ENCODE assay signal across 34 cellular contexts in the genomic region with DNA sequence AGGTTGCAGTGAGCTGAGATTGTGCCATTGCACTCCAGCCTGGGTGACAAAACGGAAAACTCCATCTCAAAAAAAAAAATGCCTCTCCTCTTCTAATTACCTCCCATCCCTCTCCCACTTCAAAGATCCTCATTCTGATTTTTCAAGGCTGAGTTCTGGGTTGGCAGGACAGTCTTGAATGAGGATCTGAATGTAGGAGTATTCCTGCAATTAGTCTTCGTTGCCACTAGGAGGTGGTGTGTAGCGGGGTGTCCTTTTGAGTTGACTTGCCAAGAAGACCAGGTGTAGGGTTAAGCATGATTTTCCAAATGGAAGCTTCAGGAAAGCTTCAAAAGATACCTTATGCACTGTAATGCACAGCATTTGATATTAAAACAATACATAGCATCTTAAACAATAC.
DNase-seq lines count a peak whose midpoint lies in the region; ATAC-seq and TF ChIP-seq lines count a peak whose summit lies in the region.
"Had no signal": no experiment of that assay in that cellular context is flagged by ENCODE, and none has a peak within 500 bp of the region (broad histone marks: within the 10 kb centered on the region; RNA-seq: fewer than 3 reads in every experiment).

No MANE protein-coding gene starts in this region.

- DNase-seq in endothelial cell (ENCODE audit: low spot score) = no peak
- DNase-seq in upper lobe of right lung = no peak
- DNase-seq in DMS153 treated with DMSO at 0.1 percent for 48 hours (lab: John Stamatoyannopoulos, UW; ENCODE audit: unreplicated experiment) = no peak
- no peak for DNase-seq in NCI-H1436 treated with DMSO at 0.1 percent for 48 hours (lab: John Stamatoyannopoulos, UW)
- DNase-seq: activated CD4-positive, alpha-beta T cell treated with anti-CD3 and anti-CD28 coated beads, Interleukin-2, amount 10 ng/mL, durations not matched to agents 24 days and 14 days; activated CD8-positive, alpha-beta memory T cell treated with anti-CD3 and anti-CD28 coated beads for 24 hours; AML-193; amygdala; brain microvascular endothelial cell; CD4-positive, alpha-beta memory T cell; EL; GM23248; KG1; left ventricle myocardium superior; mesendoderm; NCI-H1417 treated with DMSO at 0.1 percent for 48 hours; NCI-H2081 treated with DMSO at 0.1 percent for 48 hours; NCI-H345; NCI-H748 treated with DMSO at 0.1 percent for 48 hours; occipital lobe; psoas muscle; stimulated activated CD8-positive, alpha-beta memory T cell treated with anti-CD3 and anti-CD28 coated beads, Interleukin-4, amount 100 ng/mL, for 48 hours; T1000; uterus had no signal

- H3K9me3 Mint-ChIP-seq in endothelial cell (ENCODE audit: unreplicated experiment) = peaks cover 4% of the 10 kb centered on the region

- no peaks in the 10 kb centered on the region for H3K79me2 ChIP-seq in OCI-LY1 (ENCODE audit: insufficient read depth, low read length)

- H3K27me3 ChIP-seq in OCI-LY1 (ENCODE audit: insufficient read depth, low read length) (no peaks in the 10 kb centered on the region), upper lobe of right lung (no peaks in the 10 kb centered on the region)
- H3K27me3 ChIP-seq: brain microvascular endothelial cell, uterus had no signal

- no peaks in the 10 kb centered on the region for H3K36me3 Mint-ChIP-seq in endothelial cell (ENCODE audit: low read depth, unreplicated experiment)

- H3K27ac Mint-ChIP-seq in endothelial cell (ENCODE audit: unreplicated experiment) = no peak overlapping the region
- H3K27ac Mint-ChIP-seq: activated CD4-positive, alpha-beta T cell treated with anti-CD3 and anti-CD28 coated beads, Interleukin-2, amount 10 ng/mL, durations not matched to agents 24 days and 14 days; activated naive CD4-positive, alpha-beta T cell treated with anti-CD3 and anti-CD28 coated beads, Interleukin-2, amount 50 U/mL, for 72 hours; CD4-positive, alpha-beta memory T cell; stimulated activated naive CD8-positive, alpha-beta T cell treated with anti-CD3 and anti-CD28 coated beads, Interleukin-15, Interleukin-2, amounts not matched to agents 100 ng/mL and 50 ng/mL, for 24 hours had no signal

- no peaks in the 10 kb centered on the region for H3K27me3 Mint-ChIP-seq in endothelial cell (ENCODE audit: unreplicated experiment)
- H3K27me3 Mint-ChIP-seq: activated CD4-positive, alpha-beta T cell treated with anti-CD3 and anti-CD28 coated beads, Interleukin-2, amount 10 ng/mL, durations not matched to agents 24 days and 14 days; CD4-positive, alpha-beta memory T cell; stimulated activated naive CD8-positive, alpha-beta T cell treated with anti-CD3 and anti-CD28 coated beads, Interleukin-15, Interleukin-2, amounts not matched to agents 100 ng/mL and 50 ng/mL, for 24 hours had no signal

- H3K4me1 ChIP-seq in OCI-LY1 (ENCODE audit: insufficient read depth, low read length, severe bottlenecking) (no peaks in the 10 kb centered on the region), upper lobe of right lung (no peaks in the 10 kb centered on the region)
- H3K4me1 ChIP-seq: psoas muscle, uterus had no signal

- no peak overlapping the region for H3K4me2 ChIP-seq in OCI-LY1 (ENCODE audit: low read length)

- H3K9ac ChIP-seq in OCI-LY1 (ENCODE audit: low read length) = no peak overlapping the region
- H3K9ac ChIP-seq: GM23248 had no signal

- no peak overlapping the region for H3K4me3 ChIP-seq in OCI-LY1 (ENCODE audit: low read depth, low read length, poor library complexity, severe bottlenecking)
- H3K4me3 ChIP-seq in upper lobe of right lung = no peak overlapping the region
- H3K4me3 ChIP-seq: GM23248, psoas muscle, thoracic aorta, uterus had no signal

- H3K9me2 ChIP-seq in OCI-LY1 (ENCODE audit: low read depth, low read length) = no peaks in the 10 kb centered on the region

- H3K27ac ChIP-seq in 22Rv1 = no peak overlapping the region
- H3K27ac ChIP-seq in OCI-LY1 (ENCODE audit: low read depth, low read length, poor library complexity, severe bottlenecking) = no peak overlapping the region
- H3K27ac ChIP-seq in upper lobe of right lung = no peak overlapping the region
- H3K27ac ChIP-seq: brain microvascular endothelial cell, GM23248, HL-60, psoas muscle, thoracic aorta, uterus, VCaP had no signal

- no peaks in the 10 kb centered on the region for H3K9me3 ChIP-seq in OCI-LY1 (ENCODE audit: low read length)
- no peaks in the 10 kb centered on the region for H3K9me3 ChIP-seq in upper lobe of right lung
- H3K9me3 ChIP-seq: psoas muscle, uterus had no signal

- no peaks in the 10 kb centered on the region for H3K4me1 Mint-ChIP-seq in endothelial cell (ENCODE audit: unreplicated experiment)
- H3K4me1 Mint-ChIP-seq: activated CD4-positive, alpha-beta T cell treated with anti-CD3 and anti-CD28 coated beads, Interleukin-2, amount 10 ng/mL, durations not matched to agents 24 days and 14 days; CD4-positive, alpha-beta memory T cell had no signal

- H3K36me3 ChIP-seq in OCI-LY1 (ENCODE audit: insufficient read depth, low read length) (no peaks in the 10 kb centered on the region), upper lobe of right lung (no peaks in the 10 kb centered on the region)
- H3K36me3 ChIP-seq: brain microvascular endothelial cell, thoracic aorta, uterus had no signal

- no peaks in the 10 kb centered on the region for H3F3A ChIP-seq in OCI-LY1 (ENCODE audit: insufficient read depth, low read length)

- TF ChIP-seq CTCF in 22Rv1 (IDR thresholded peaks at IDR 0.05) = peak; percentile 31; the same call in 1 of the 2 replicates
- peak; percentile 47 for TF ChIP-seq CTCF in GM12873 (IDR thresholded peaks at IDR 0.05; ENCODE audit: insufficient read depth, low read depth, low read length, missing control alignments)
- TF ChIP-seq CTCF in OCI-LY1 (IDR thresholded peaks at IDR 0.05; ENCODE audit: low read length) = peak; percentile 24; the same call in 1 of the 2 replicates
- TF ChIP-seq CTCF in endothelial cell (IDR thresholded peaks at IDR 0.05; ENCODE audit: unreplicated experiment) = peak; percentile 63
- no peak for TF ChIP-seq CTCF in upper lobe of right lung (IDR thresholded peaks at IDR 0.05)

- intact Hi-C loops in upper lobe of right lung (cut with DNase I) = no loop called here

- no peak overlapping the region for H2AFZ ChIP-seq in OCI-LY1 (ENCODE audit: low read length)
- H2AFZ ChIP-seq: GM23248 had no signal

- no peak overlapping the region for H3K4me3 Mint-ChIP-seq in endothelial cell (ENCODE audit: unreplicated experiment)
- H3K4me3 Mint-ChIP-seq: activated CD4-positive, alpha-beta T cell treated with anti-CD3 and anti-CD28 coated beads, Interleukin-2, amount 10 ng/mL, durations not matched to agents 24 days and 14 days; CD4-positive, alpha-beta memory T cell; stimulated activated naive CD8-positive, alpha-beta T cell treated with anti-CD3 and anti-CD28 coated beads, Interleukin-15, Interleukin-2, amounts not matched to agents 100 ng/mL and 50 ng/mL, for 24 hours had no signal

- no peaks in the 10 kb centered on the region for H4K20me1 ChIP-seq in OCI-LY1 (ENCODE audit: insufficient read depth, low read length)

- ATAC-seq in upper lobe of right lung = no peak
- no peak for ATAC-seq in GM18861 (IDR thresholded peaks at IDR 0.05; ENCODE audit: unreplicated experiment)
- ATAC-seq: activated naive CD4-positive, alpha-beta T cell treated with anti-CD3 and anti-CD28 coated beads, Interleukin-2, amount 50 U/mL, for 72 hours; left ventricle myocardium superior; psoas muscle; sciatic nerve had no signal
